ENCODE assay signal across 8 cellular contexts in the genomic region with DNA sequence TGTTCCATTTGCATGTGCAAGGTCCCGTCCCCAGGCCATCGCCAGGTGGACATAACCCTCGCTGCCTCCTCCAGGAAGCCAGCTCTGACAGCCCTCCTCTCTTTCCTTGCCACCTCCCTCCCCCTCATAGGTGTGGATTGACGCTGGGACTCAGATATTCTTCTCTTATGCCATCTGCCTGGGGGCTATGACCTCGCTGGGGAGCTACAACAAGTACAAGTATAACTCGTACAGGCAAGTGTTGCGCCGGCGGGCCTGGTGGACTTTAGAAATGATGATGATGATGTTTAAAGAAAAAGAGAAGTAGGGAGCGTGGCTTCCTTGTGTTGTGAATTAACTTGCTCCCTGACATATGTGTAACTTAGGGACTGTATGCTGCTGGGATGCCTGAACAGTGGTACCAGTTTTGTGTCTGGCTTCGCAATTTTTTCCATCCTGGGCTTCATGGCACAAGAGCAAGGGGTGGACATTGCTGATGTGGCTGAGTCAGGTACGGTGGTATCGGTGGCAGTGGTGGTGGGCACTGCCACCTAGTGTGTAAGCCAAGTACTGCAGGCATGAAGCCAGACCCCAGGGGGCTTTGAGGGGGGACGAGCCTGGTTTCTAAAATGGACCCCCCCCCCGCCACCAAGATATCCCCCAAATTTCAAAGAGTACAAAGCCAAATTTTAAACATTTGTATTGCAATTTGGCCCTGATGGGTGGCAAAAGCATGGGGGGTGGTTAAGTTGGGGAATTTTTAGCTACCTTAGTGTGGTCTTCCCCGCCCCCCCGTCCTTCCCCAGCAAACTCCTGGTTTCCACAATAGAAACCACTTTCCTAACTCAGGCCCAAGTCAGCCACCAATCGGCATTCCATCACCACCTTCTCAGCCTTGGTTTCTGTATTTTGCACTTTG.
DNase-seq lines count a peak whose midpoint lies in the region; ATAC-seq and TF ChIP-seq lines count a peak whose summit lies in the region.

No MANE protein-coding gene starts in this region.

- no peak overlapping the region for H3K4me3 Mint-ChIP-seq in osteocyte (ENCODE audit: unreplicated experiment)

- H3K4me1 Mint-ChIP-seq in osteocyte (ENCODE audit: unreplicated experiment) = peaks cover 23% of the 10 kb centered on the region

- H3K9me3 Mint-ChIP-seq in osteocyte (ENCODE audit: unreplicated experiment) = no peaks in the 10 kb centered on the region

- ATAC-seq in GM21447 (IDR thresholded peaks at IDR 0.05; ENCODE audit: unreplicated experiment) = no peak
- ATAC-seq in HG03460 (IDR thresholded peaks at IDR 0.05; ENCODE audit: unreplicated experiment) = no peak

- no peaks in the 10 kb centered on the region for H3K27me3 Mint-ChIP-seq in osteocyte (ENCODE audit: unreplicated experiment)

- H3K27ac Mint-ChIP-seq in osteocyte (ENCODE audit: unreplicated experiment) = no peak overlapping the region

- peak; percentile 89 for TF ChIP-seq CTCF in osteocyte (IDR thresholded peaks at IDR 0.05)

- DNase-seq in DMS53 (lab: John Stamatoyannopoulos, UW) = peak; percentile 33
- DNase-seq in DMS53 treated with DMSO at 0.1 percent for 48 hours (lab: John Stamatoyannopoulos, UW; ENCODE audit: unreplicated experiment) = no peak
- peak; percentile 33 for DNase-seq in NCI-H69 (lab: John Stamatoyannopoulos, UW)
- DNase-seq in activated T-helper 1 cell treated with Interleukin-2 at 50 U/mL for 16 hours (ENCODE audit: low read depth) = peak; percentile 13
- DNase-seq in fibroblast of peridontal ligament (ENCODE audit: extremely low read depth) = peak; percentile 43
- DNase-seq in osteocyte (ENCODE audit: extremely low spot score, unreplicated experiment) = no peak

- H3K36me3 Mint-ChIP-seq in osteocyte (ENCODE audit: unreplicated experiment) = peaks cover 7% of the 10 kb centered on the region

Comparison
In these comparisons a context has a peak if more than half of its experiments do, and no peak if none do; other contexts are left out.
1. DNase-seq: peak in DMS53 (single experiment), NCI-H69 (single experiment), activated T-helper 1 cell treated with Interleukin-2 at 50 U/mL for 16 hours (single experiment) and fibroblast of peridontal ligament (single experiment); none in DMS53 treated with DMSO at 0.1 percent for 48 hours (single experiment) and osteocyte (single experiment).